21 cellular contexts compared by ENCODE assay signal in the genomic region with DNA sequence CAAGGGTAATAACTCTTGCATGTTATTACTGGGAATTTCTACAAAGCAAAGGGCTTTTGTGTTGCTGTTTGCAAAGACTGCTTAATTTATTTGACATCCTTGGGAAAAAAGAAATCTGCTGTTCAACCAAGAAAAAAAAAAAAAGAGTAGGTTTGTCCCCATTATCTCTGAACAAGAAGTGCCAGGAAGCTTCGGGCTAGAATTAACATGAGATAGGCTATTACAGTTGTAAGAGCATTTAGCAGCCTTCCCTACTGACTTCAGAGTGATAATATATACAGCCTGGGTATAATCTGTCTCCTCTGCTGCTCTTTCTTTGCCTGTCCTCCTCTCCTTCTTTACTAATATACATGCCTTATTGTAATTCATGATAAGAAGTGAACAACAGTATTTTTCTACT. TPM values are rescaled to one million over a fixed set of nuclear protein-coding genes. Genes with fewer than 3 reads are reported as not detected.
DNase-seq lines count a peak whose midpoint lies in the region; ATAC-seq and TF ChIP-seq lines count a peak whose summit lies in the region.
"Had no signal": no experiment of that assay in that cellular context is flagged by ENCODE, and none has a peak within 500 bp of the region (broad histone marks: within the 10 kb centered on the region; RNA-seq: fewer than 3 reads in every experiment).

No MANE protein-coding gene starts in this region.

- H3K36me3 ChIP-seq in GM23338 (ENCODE audit: insufficient read depth) (no peaks in the 10 kb centered on the region), hepatocyte (replicated peaks; ENCODE audit: insufficient read depth, low read depth) (no peaks in the 10 kb centered on the region)
- H3K36me3 ChIP-seq: BLaER1, SJCRH30 had no signal

- no peaks in the 10 kb centered on the region for H3K9me3 ChIP-seq in hepatocyte (ENCODE audit: low read depth)
- H3K9me3 ChIP-seq: BLaER1, SJCRH30 had no signal

- no peak for ATAC-seq in GM23338
- no peak for ATAC-seq in GM21390 (IDR thresholded peaks at IDR 0.05; ENCODE audit: unreplicated experiment)
- ATAC-seq: SK-N-SH treated with all-trans-retinoic acid at 6 μM for 48 hours had no signal

- H3K4me1 ChIP-seq in GM23338 (ENCODE audit: insufficient read depth) (peaks cover 7% of the 10 kb centered on the region; the same call in 1 of the 2 replicates), hepatocyte (ENCODE audit: insufficient read depth) (no peaks in the 10 kb centered on the region)
- H3K4me1 ChIP-seq: BLaER1 had no signal

- 20% methylated on average over 1 of the region's 1 CpG for WGBS in hepatocyte (ENCODE audit: low lambda C conversion rate, missing lambda C conversion rate)

- H3K4me3 ChIP-seq in GM23338 (no peak overlapping the region), hepatocyte (no peak overlapping the region)
- H3K4me3 ChIP-seq: BLaER1, SJCRH30 had no signal

- H3K4me2 ChIP-seq in GM23338 (no peak overlapping the region), hepatocyte (peak overlapping the region; percentile 13)
- H3K4me2 ChIP-seq: BLaER1 had no signal

- no peaks in the 10 kb centered on the region for H3F3A ChIP-seq in GM23338 (replicated peaks; ENCODE audit: low read depth)

- no peaks in the 10 kb centered on the region for H3K36me3 Mint-ChIP-seq in GM23338 (ENCODE audit: low read depth)
- H3K36me3 Mint-ChIP-seq: CD4-positive, CD25-positive, alpha-beta regulatory T cell had no signal

- no peaks in the 10 kb centered on the region for H4K20me1 ChIP-seq in GM23338 (replicated peaks; ENCODE audit: insufficient read depth)
- H4K20me1 ChIP-seq in hepatocyte (ENCODE audit: insufficient read depth, poor library complexity, severe bottlenecking), result no peaks in the 10 kb centered on the region
- H4K20me1 ChIP-seq: BLaER1 had no signal

- H3K27me3 ChIP-seq in GM23338 (ENCODE audit: insufficient read depth) (no peaks in the 10 kb centered on the region), hepatocyte (no peaks in the 10 kb centered on the region)
- H3K27me3 ChIP-seq: BLaER1, SJCRH30 had no signal

- no peaks in the 10 kb centered on the region for H3K9me3 Mint-ChIP-seq in GM23338

- peaks cover 12% of the 10 kb centered on the region; the same call in 2 of the 3 replicates for H3K4me1 Mint-ChIP-seq in GM23338
- H3K4me1 Mint-ChIP-seq: CD4-positive, CD25-positive, alpha-beta regulatory T cell had no signal

- no peaks in the 10 kb centered on the region for H3K27me3 Mint-ChIP-seq in GM23338 (ENCODE audit: insufficient read depth, low read depth, poor library complexity)

- H3K9me2 ChIP-seq in GM23338 (ENCODE audit: insufficient read depth) (no peaks in the 10 kb centered on the region), hepatocyte (replicated peaks; ENCODE audit: insufficient read depth) (no peaks in the 10 kb centered on the region)

- H3K4me3 Mint-ChIP-seq in GM23338, result no peak overlapping the region
- H3K4me3 Mint-ChIP-seq: CD4-positive, CD25-positive, alpha-beta regulatory T cell had no signal

- DNase-seq in GM23338 (ENCODE audit: low spot score), result peak; percentile 17
- DNase-seq in NCI-H69 (lab: John Stamatoyannopoulos, UW), result peak; percentile 58
- no peak for DNase-seq in hepatocyte (ENCODE audit: low spot score)
- DNase-seq in retina, result peak; percentile 43
- DNase-seq in DMS 273 (lab: John Stamatoyannopoulos, UW; ENCODE audit: unreplicated experiment), result no peak
- no peak for DNase-seq in activated CD4-positive, alpha-beta T cell treated with anti-CD3 and anti-CD28 coated beads for 1 hour
- DNase-seq: CD4-positive, CD25-positive, alpha-beta regulatory T cell; GOT3; HCEC 1CT; KBM-7; MV-4-11; NCI-H1105; NCI-H1436 treated with DMSO at 0.1 percent for 48 hours; NCI-H2029; NCI-H2171; NCI-H226; NCI-H510A; SJCRH30 had no signal

- no peak overlapping the region for H2AFZ ChIP-seq in GM23338
- H2AFZ ChIP-seq in hepatocyte, result no peak overlapping the region

- H3K27ac ChIP-seq in GM23338 (ENCODE audit: low read depth) (no peak overlapping the region), hepatocyte (peak overlapping the region; percentile 2)
- H3K27ac ChIP-seq: BLaER1, SJCRH30 had no signal

- H3K27ac Mint-ChIP-seq in GM23338, result no peak overlapping the region; the same call in 1 of the 2 replicates
- H3K27ac Mint-ChIP-seq: CD4-positive, CD25-positive, alpha-beta regulatory T cell had no signal

- TF ChIP-seq CTCF in GM23338 (conservative IDR thresholded peaks at IDR 0.05; ENCODE audit: low read depth in 2 of 2), result no peak
- TF ChIP-seq CTCF in hepatocyte (IDR thresholded peaks at IDR 0.05; ENCODE audit: poor library complexity), result no peak

- H3K79me2 ChIP-seq in GM23338 (replicated peaks; ENCODE audit: insufficient read depth) (no peaks in the 10 kb centered on the region), hepatocyte (no peaks in the 10 kb centered on the region)

TF ChIP-seq in GM23338, 12 proteins besides CTCF, POLR2A, EP300 and RAD21 (continues in another document):
- no peak for TF ChIP-seq EZH2phosphoT487 (IDR thresholded peaks at IDR 0.05; ENCODE audit: unreplicated experiment)
- no peak for TF ChIP-seq STAT1 (IDR thresholded peaks at IDR 0.05; ENCODE audit: unreplicated experiment)
- TF ChIP-seq, protein P1, sequence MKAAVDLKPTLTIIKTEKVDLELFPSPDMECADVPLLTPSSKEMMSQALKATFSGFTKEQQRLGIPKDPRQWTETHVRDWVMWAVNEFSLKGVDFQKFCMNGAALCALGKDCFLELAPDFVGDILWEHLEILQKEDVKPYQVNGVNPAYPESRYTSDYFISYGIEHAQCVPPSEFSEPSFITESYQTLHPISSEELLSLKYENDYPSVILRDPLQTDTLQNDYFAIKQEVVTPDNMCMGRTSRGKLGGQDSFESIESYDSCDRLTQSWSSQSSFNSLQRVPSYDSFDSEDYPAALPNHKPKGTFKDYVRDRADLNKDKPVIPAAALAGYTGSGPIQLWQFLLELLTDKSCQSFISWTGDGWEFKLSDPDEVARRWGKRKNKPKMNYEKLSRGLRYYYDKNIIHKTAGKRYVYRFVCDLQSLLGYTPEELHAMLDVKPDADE (IDR thresholded peaks at IDR 0.05), result no peak
- TF ChIP-seq CREB1 (CRISPR knock-in tag; IDR thresholded peaks at IDR 0.05; ENCODE audit: low read depth), result no peak
- no peak for TF ChIP-seq NANOG (IDR thresholded peaks at IDR 0.05; ENCODE audit: borderline replicate concordance)
- no peak for TF ChIP-seq ZNF331 (CRISPR knock-in tag; IDR thresholded peaks at IDR 0.05; ENCODE audit: low read depth)
- TF ChIP-seq EZH2 (IDR thresholded peaks at IDR 0.05; ENCODE audit: low read depth, unreplicated experiment), result no peak

RNA-seq across cellular contexts. Expression of gene CHMP2B, which starts 23.3 kb away (rescaled TPM):
- total RNA-seq in GM23338 (2014; rRNA removed; shearing (Covaris generic)), result 45.1 and 53.7 TPM in 2 replicates
- polyA plus RNA-seq in GM23338 (2016; fragmentation: Nextera tagmentation; extraction: Ambion mirVana) (112 and 130 TPM in 2 replicates), hepatocyte (54.5 and 69.5 TPM in 2 replicates)
- total RNA-seq in hepatocyte, result 71.5 and 79.3 TPM in 2 replicates

Comparison
In these comparisons a context has a peak if more than half of its experiments do, and no peak if none do; other contexts are left out.
1. DNase-seq: peak in GM23338 (single experiment), NCI-H69 (single experiment) and retina (single experiment); none in hepatocyte (single experiment), DMS 273 (single experiment) and activated CD4-positive, alpha-beta T cell treated with anti-CD3 and anti-CD28 coated beads for 1 hour (single experiment).